8 cellular contexts compared by ENCODE assay signal in the genomic region with DNA sequence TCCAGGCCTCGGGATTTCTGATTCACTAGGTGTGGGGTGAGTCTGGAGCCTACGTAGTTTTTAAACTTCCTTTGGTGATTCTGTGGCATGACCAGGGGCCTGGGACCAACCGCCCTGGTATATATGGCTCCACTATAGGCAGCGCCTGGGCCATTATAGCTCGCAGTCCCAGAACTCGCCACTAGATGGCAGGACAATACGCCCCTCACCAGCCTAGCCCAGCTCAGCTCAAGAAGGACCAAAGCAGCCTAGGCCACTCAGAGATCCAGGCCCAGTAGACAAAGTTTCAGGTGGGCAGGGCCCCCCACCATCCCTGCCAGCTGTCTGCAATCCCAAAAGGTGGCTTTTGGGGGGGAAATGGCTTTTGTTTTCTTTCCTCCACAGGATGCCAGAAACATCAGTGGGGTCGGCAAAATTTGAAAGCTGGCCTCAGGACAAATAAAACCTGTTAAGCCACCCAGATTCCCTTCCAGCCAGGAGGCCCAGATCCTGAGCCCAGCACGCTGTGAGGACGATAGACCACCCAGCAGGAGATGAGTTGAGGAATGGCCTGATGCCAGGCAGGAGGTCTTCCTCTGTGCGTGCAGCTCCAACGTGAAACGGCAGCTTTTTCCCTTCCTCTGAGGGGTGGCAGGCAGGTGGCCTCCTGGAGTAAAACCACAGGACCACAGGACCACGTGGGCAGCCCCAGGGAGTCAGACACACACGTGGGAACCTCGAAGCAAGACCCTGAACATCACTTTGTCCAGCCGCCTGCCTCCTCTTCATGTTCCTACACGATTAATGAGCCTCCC. TPM values are rescaled to one million over a fixed set of nuclear protein-coding genes. Genes with fewer than 3 reads are reported as not detected.
A peak's percentile ranks its signal among the peaks of the same experiment; 100 is the strongest.
DNase-seq lines count a peak whose midpoint lies in the region; ATAC-seq, FAIRE-seq and TF ChIP-seq lines count a peak whose summit lies in the region.

No MANE protein-coding gene starts in this region.

- H3K4me1 Mint-ChIP-seq in Calu3 (ENCODE audit: low read depth, unreplicated experiment) = no peaks in the 10 kb centered on the region

- H3K79me2 ChIP-seq in HepG2 (ENCODE audit: insufficient read depth, low read length) = no peaks in the 10 kb centered on the region

- intact Hi-C loops in Calu3 (cut with micrococcal nuclease; ENCODE audit: unreplicated experiment) = loop anchor here (1.0 kb wide), 2 partner anchors 144 to 176 kb away; no protein-coding TSS in a partner anchor
- intact Hi-C loops in HepG2 (cut with micrococcal nuclease; ENCODE audit: unreplicated experiment) = loop anchor here (1.0 to 2.0 kb wide), 5 partner anchors 24 to 176 kb away; a partner anchor contains a TSS

- H3K4me3 ChIP-seq in HepG2 (replicated peaks in 1 of 3; ENCODE audit: insufficient read depth in 1 of 3, low read depth in 2 of 3, low read length in 3 of 3) = no peak overlapping the region

- H4K20me1 ChIP-seq in HepG2 (ENCODE audit: insufficient read depth, low read length) = no peaks in the 10 kb centered on the region

- H3K27me3 ChIP-seq in HepG2 (ENCODE audit: control insufficient read depth in 1 of 2, insufficient read depth in 2 of 2, low read length in 2 of 2) = no peaks in the 10 kb centered on the region

- H3K27ac Mint-ChIP-seq in Calu3 (ENCODE audit: unreplicated experiment) = no peak overlapping the region

- H3K9me3 Mint-ChIP-seq in Calu3 (ENCODE audit: low read depth, unreplicated experiment) = peaks cover 5% of the 10 kb centered on the region

- H3K36me3 Mint-ChIP-seq in Calu3 (ENCODE audit: insufficient read depth, unreplicated experiment) = no peaks in the 10 kb centered on the region

- TF ChIP-seq RAD21 in HepG2 (CRISPR knock-in tag; IDR thresholded peaks at IDR 0.05) = peak; percentile 95

- H3K36me3 ChIP-seq in HepG2 (replicated peaks in 1 of 2; ENCODE audit: control insufficient read depth in 1 of 2, insufficient read depth in 2 of 2, low read length in 2 of 2) = no peaks in the 10 kb centered on the region

- CTCF ChIA-PET in Calu3 (lab: Charles Lee) = interaction anchor here (0.7 to 1.4 kb wide), 7 partner anchors 9 to 176 kb away, joined by 3 to 11 read pairs (median 4); no protein-coding TSS in a partner anchor
- CTCF ChIA-PET in HepG2 (lab: Yijun Ruan, JAX; ENCODE audit: low intra/inter-chr PET ratio, low total read pairs) = interaction anchor here (0.7 to 4.4 kb wide), 4 partner anchors 25 to 176 kb away, joined by 3 to 53 read pairs (median 14); a partner anchor contains a TSS

- peak; percentile 63 for TF ChIP-seq CTCF in Calu3 (IDR thresholded peaks at IDR 0.05; ENCODE audit: unreplicated experiment)
- peak; percentile 95 for TF ChIP-seq CTCF in HepG2 (CRISPR knock-in tag; IDR thresholded peaks at IDR 0.05)

- no peak overlapping the region for H2AFZ ChIP-seq in HepG2 (ENCODE audit: low read length)

- H3K9me3 ChIP-seq in HepG2 (ENCODE audit: low read length) = no peaks in the 10 kb centered on the region

- BruUV-seq in Calu3 (replicated peaks; lab: Mats Ljungman, UMichigan) (no TSS peak), HepG2 (replicated peaks; lab: Mats Ljungman, UMichigan) (no TSS peak)

- H3K27me3 Mint-ChIP-seq in Calu3 (ENCODE audit: unreplicated experiment) = no peaks in the 10 kb centered on the region

- DNase-seq in Calu3 (peak; percentile 66), NCI-H446 (lab: John Stamatoyannopoulos, UW) (peak; percentile 62 to 81), cerebellar cortex (ENCODE audit: low spot score) (peak; percentile 82), HepG2 (ENCODE audit: low spot score) (peak; percentile 59)
- peak; percentile 56 to 68 for DNase-seq in activated CD4-positive, alpha-beta T cell treated with anti-CD3 and anti-CD28 coated beads for 24 hours (ENCODE audit: low read depth in 2 of 2)
- DNase-seq in stimulated activated CD4-positive, alpha-beta T cell treated with anti-CD3 and anti-CD28 coated beads, TNF-alpha, amount 100 ng/mL, for 24 hours (ENCODE audit: low read depth in 3 of 3) = peak; percentile 54 to 71 (median 61)

- POLR2A ChIA-PET in HepG2 (lab: Yijun Ruan, JAX) = interaction anchor here (0.7 to 1.2 kb wide), 2 partner anchors 23 to 176 kb away, joined by 3 to 5 read pairs; no protein-coding TSS in a partner anchor

- in situ Hi-C loops in HepG2 (cut with HindIII; ENCODE audit: extremely low pct_ligation_motif_present, low pct_unique_long_range_greater_than_20kb) = loop anchor here (5.0 to 10.0 kb wide), 2 partner anchors 144 to 176 kb away; no protein-coding TSS in a partner anchor

- no peak for TF ChIP-seq EP300 in HepG2 (IDR thresholded peaks at IDR 0.05; ENCODE audit: low read depth in 2 of 2, low read length in 2 of 2)
- no peak for TF ChIP-seq EP300 in HepG2 (CRISPR knock-in tag; IDR thresholded peaks at IDR 0.05; ENCODE audit: borderline replicate concordance)

- H3K4me2 ChIP-seq in HepG2 (ENCODE audit: low read depth, low read length) = no peak overlapping the region

- H3K4me1 ChIP-seq in HepG2 (ENCODE audit: insufficient read depth, low read length) = no peaks in the 10 kb centered on the region

- no peak overlapping the region for H3K27ac ChIP-seq in HepG2 (ENCODE audit: extremely low read length, insufficient read depth, low read length)

- no peak overlapping the region for H3K4me3 Mint-ChIP-seq in Calu3 (ENCODE audit: low read depth, unreplicated experiment)

- no peak overlapping the region for H3K9ac ChIP-seq in HepG2 (ENCODE audit: insufficient read depth, low read depth, low read length)

- no peak for TF ChIP-seq POLR2A in HepG2 (IDR thresholded peaks at IDR 0.05; ENCODE audit: insufficient read depth in 1 of 2, low read depth in 2 of 2, low read length in 2 of 2)

- ATAC-seq in HG02610 (IDR thresholded peaks at IDR 0.05; ENCODE audit: unreplicated experiment) (peak; percentile 65), HepG2 (peak; percentile 99), HG03139 (IDR thresholded peaks at IDR 0.05; ENCODE audit: unreplicated experiment) (no peak)

- peak; percentile 85 for FAIRE-seq in HepG2 (lab: Jason Lieb, UNC)

- WGBS in HepG2 (ENCODE audit: low lambda C conversion rate) = 24% methylated on average over 11 of the region's 18 CpGs

TF ChIP-seq in HepG2, 621 proteins besides CTCF, POLR2A, EP300 and RAD21 (continues in another document):
- TF ChIP-seq ZNF224 (CRISPR knock-in tag; IDR thresholded peaks at IDR 0.05) (no peak), NFYC (CRISPR knock-in tag; IDR thresholded peaks at IDR 0.05) (no peak), ZNF296 (CRISPR knock-in tag; conservative IDR thresholded peaks at IDR 0.05) (no peak), MXI1 (IDR thresholded peaks at IDR 0.05; ENCODE audit: borderline replicate concordance, low read depth, low read length) (no peak), FOXP1 (IDR thresholded peaks at IDR 0.05) (no peak), FOXP1 (CRISPR knock-in tag; IDR thresholded peaks at IDR 0.05) (no peak), ZC3H4 (CRISPR knock-in tag; IDR thresholded peaks at IDR 0.05; ENCODE audit: borderline replicate concordance) (no peak), AKAP8 (CRISPR knock-in tag; IDR thresholded peaks at IDR 0.05) (no peak), HNRNPUL1 (IDR thresholded peaks at IDR 0.05; ENCODE audit: low read depth, low read length) (no peak), ZNF652 (CRISPR knock-in tag; IDR thresholded peaks at IDR 0.05; ENCODE audit: borderline replicate concordance, low read depth) (no peak), NFYB (CRISPR knock-in tag; IDR thresholded peaks at IDR 0.05) (no peak)
- TF ChIP-seq, protein P1, sequence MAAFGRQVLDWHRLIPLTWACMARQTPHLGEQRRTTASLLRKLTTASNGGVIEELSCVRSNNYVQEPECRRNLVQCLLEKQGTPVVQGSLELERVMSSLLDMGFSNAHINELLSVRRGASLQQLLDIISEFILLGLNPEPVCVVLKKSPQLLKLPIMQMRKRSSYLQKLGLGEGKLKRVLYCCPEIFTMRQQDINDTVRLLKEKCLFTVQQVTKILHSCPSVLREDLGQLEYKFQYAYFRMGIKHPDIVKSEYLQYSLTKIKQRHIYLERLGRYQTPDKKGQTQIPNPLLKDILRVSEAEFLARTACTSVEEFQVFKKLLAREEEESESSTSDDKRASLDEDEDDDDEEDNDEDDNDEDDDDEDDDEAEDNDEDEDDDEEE (CRISPR knock-in tag; IDR thresholded peaks at IDR 0.05) = no peak
- TF ChIP-seq, protein P2, sequence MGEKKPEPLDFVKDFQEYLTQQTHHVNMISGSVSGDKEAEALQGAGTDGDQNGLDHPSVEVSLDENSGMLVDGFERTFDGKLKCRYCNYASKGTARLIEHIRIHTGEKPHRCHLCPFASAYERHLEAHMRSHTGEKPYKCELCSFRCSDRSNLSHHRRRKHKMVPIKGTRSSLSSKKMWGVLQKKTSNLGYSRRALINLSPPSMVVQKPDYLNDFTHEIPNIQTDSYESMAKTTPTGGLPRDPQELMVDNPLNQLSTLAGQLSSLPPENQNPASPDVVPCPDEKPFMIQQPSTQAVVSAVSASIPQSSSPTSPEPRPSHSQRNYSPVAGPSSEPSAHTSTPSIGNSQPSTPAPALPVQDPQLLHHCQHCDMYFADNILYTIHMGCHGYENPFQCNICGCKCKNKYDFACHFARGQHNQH (CRISPR knock-in tag; IDR thresholded peaks at IDR 0.05) = peak; percentile 38; the same call in 1 of the 2 replicates

RNA-seq across cellular contexts. Expression of a gene that starts 24.8 kb away (rescaled TPM):
- total RNA-seq in Calu3 (2022) (43.6 and 47.6 TPM in 2 replicates), HepG2 (2016; rRNA removed; fragmentation: Illumina TruSeq; extraction: Trizol) (6.3 and 12.2 TPM in 2 replicates)
- total RNA-seq in HepG2 (2016; cell fraction: cytosol; rRNA removed; fragmentation: Illumina TruSeq; extraction: Trizol; ENCODE audit: low read depth) = 2.6 and 2.8 TPM in 2 replicates
- 7.0 and 9.8 TPM in 2 replicates for total RNA-seq in HepG2 (2016; cell fraction: insoluble cytoplasmic fraction; rRNA removed; fragmentation: Illumina TruSeq; extraction: Trizol)
- 5.3 and 6.5 TPM in 2 replicates for total RNA-seq in HepG2 (2016; cell fraction: membrane; rRNA removed; fragmentation: Illumina TruSeq; extraction: Trizol)
- 9.7 and 11.5 TPM in 2 replicates for total RNA-seq in HepG2 (2016; cell fraction: nucleus; rRNA removed; fragmentation: Illumina TruSeq; extraction: Trizol)
- polyA plus RNA-seq in HepG2 (2011; rRNA removed) = 18.5 and 22.3 TPM in 2 replicates
- polyA plus RNA-seq in HepG2 (2011; cell fraction: cytosol; rRNA removed) = 20.1 and 23.4 TPM in 2 replicates
- polyA plus RNA-seq in HepG2 (2011; cell fraction: nucleus; rRNA removed) = 14.3 and 18.6 TPM in 2 replicates
- 8.0 and 11.2 TPM in 2 replicates for polyA plus RNA-seq in HepG2 (2012)
- 1.9 and 2.3 TPM in 2 replicates for polyA plus RNA-seq in HepG2 (2016; cell fraction: cytosol; fragmentation: Illumina TruSeq; extraction: Trizol; ENCODE audit: low read depth)
- polyA plus RNA-seq in HepG2 (2016; cell fraction: insoluble cytoplasmic fraction; fragmentation: Illumina TruSeq; extraction: Trizol; ENCODE audit: low read depth) = 8.4 and 8.6 TPM in 2 replicates
- 3.7 and 4.9 TPM in 2 replicates for polyA plus RNA-seq in HepG2 (2016; cell fraction: membrane; fragmentation: Illumina TruSeq; extraction: Trizol; ENCODE audit: low read depth)
- 23.6 and 23.8 TPM in 2 replicates for polyA plus RNA-seq in HepG2 (2016; cell fraction: nucleus; fragmentation: Illumina TruSeq; extraction: Trizol; ENCODE audit: insufficient read depth, low read depth)
- 3.2 and 18.3 TPM in 2 replicates for polyA minus RNA-seq in HepG2 (2011; rRNA and poly(A)+ RNA removed; ENCODE audit: low replicate concordance)
- polyA minus RNA-seq in HepG2 (2011; cell fraction: cytosol; rRNA and poly(A)+ RNA removed) = 8.7 and 9.4 TPM in 2 replicates
- polyA minus RNA-seq in HepG2 (2011; cell fraction: nucleus; rRNA and poly(A)+ RNA removed) = 8.6 and 9.4 TPM in 2 replicates
